8 cellular contexts compared by ENCODE assay signal in the genomic region with DNA sequence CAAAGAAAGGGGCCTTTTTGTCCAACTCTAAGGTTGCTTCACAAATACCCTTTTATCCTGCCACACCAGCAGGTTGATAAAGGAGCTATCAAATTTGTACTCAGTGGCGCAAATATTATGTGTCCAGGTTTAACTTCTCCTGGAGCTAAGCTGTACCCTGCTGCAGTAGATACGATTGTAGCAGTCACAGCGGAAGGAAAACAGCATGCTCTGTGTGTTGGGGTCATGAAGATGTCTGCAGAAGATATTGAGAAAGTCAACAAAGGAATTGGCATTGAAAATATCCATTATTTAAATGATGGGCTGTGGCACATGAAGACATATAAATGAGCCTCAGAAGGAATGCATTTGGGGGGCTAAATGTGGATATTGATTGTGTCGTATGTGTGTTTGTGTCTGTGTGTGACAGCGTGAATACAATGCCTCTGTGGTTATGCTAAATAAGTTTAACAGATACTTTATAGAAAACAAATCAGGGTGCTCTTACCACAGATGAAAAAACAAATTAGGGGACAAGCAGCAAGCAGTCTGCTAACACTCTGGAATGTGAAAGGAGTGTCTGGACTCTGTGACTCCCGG. TPM values are rescaled to one million over a fixed set of nuclear protein-coding genes. Genes with fewer than 3 reads are reported as not detected.
DNase-seq lines count a peak whose midpoint lies in the region; ATAC-seq, FAIRE-seq and TF ChIP-seq lines count a peak whose summit lies in the region.

No MANE protein-coding gene starts in this region.

- H3K27me3 ChIP-seq in Karpas-422 (ENCODE audit: low read length): no peaks in the 10 kb centered on the region

- H3K9ac ChIP-seq in Karpas-422 (ENCODE audit: low read length): peak overlapping the region; percentile 84

- H3K36me3 ChIP-seq in Karpas-422 (ENCODE audit: insufficient read depth, low read length): peaks cover 43% of the 10 kb centered on the region

- ATAC-seq in naive B cell (ENCODE audit: low read depth in 2 of 2): no peak

- H3K4me3 ChIP-seq in AG09309 (ENCODE audit: control insufficient read depth, low read depth, low read length) (peak overlapping the region; percentile 34), Karpas-422 (ENCODE audit: low read length) (peak overlapping the region; percentile 85)

- H2AFZ ChIP-seq in Karpas-422 (ENCODE audit: low read length): no peak overlapping the region

- no peaks in the 10 kb centered on the region for H3K27me3 Mint-ChIP-seq in dendritic cell treated with granulocyte-macrophage colony-stimulating factor and Interleukin-4, amounts not matched to agents 40 ng/mL and 50 ng/mL, for 4 days
- H3K27me3 Mint-ChIP-seq in naive B cell: no peaks in the 10 kb centered on the region

- TF ChIP-seq CTCF in AG09309 (IDR thresholded peaks at IDR 0.05; ENCODE audit: control insufficient read depth, insufficient read depth, low read depth, low read length, missing control alignments): no peak

- peak overlapping the region; percentile 79 for H3K4me3 Mint-ChIP-seq in dendritic cell treated with granulocyte-macrophage colony-stimulating factor and Interleukin-4, amounts not matched to agents 40 ng/mL and 50 ng/mL, for 4 days
- peak overlapping the region; percentile 87 to 98 (median 96) for H3K4me3 Mint-ChIP-seq in naive B cell

- H3K4me1 ChIP-seq in Karpas-422 (ENCODE audit: low read length): peaks cover 11% of the 10 kb centered on the region

- no peaks in the 10 kb centered on the region for H4K20me1 ChIP-seq in Karpas-422 (ENCODE audit: insufficient read depth, low read depth, low read length)

- H3K9me3 ChIP-seq in Karpas-422 (ENCODE audit: low read length): no peaks in the 10 kb centered on the region

- H3K36me3 Mint-ChIP-seq in dendritic cell treated with granulocyte-macrophage colony-stimulating factor and Interleukin-4, amounts not matched to agents 40 ng/mL and 50 ng/mL, for 4 days (ENCODE audit: low read depth): peaks cover 99% of the 10 kb centered on the region
- H3K36me3 Mint-ChIP-seq in naive B cell: peaks cover 6 to 26% of the 10 kb centered on the region in 2 donors

- in situ Hi-C loops in G401 (cut with HindIII; ENCODE audit: low sequenced_read_pairs): no loop called here

- H3K9me3 Mint-ChIP-seq in dendritic cell treated with granulocyte-macrophage colony-stimulating factor and Interleukin-4, amounts not matched to agents 40 ng/mL and 50 ng/mL, for 4 days: no peaks in the 10 kb centered on the region
- H3K9me3 Mint-ChIP-seq in naive B cell: no peaks in the 10 kb centered on the region

- intact Hi-C loops in dendritic cell treated with granulocyte-macrophage colony-stimulating factor and Interleukin-4, amounts not matched to agents 40 ng/mL and 50 ng/mL, for 4 days (cut with micrococcal nuclease): loop anchor here (1.0 kb wide), 1 partner anchor 24 kb away; no protein-coding TSS in a partner anchor

- H3K4me2 ChIP-seq in Karpas-422 (ENCODE audit: low read depth, low read length, poor library complexity, severe bottlenecking): peak overlapping the region; percentile 76

- H3K4me1 Mint-ChIP-seq in dendritic cell treated with granulocyte-macrophage colony-stimulating factor and Interleukin-4, amounts not matched to agents 40 ng/mL and 50 ng/mL, for 4 days (ENCODE audit: low read depth): peaks cover 13% of the 10 kb centered on the region
- peaks cover 16 to 28% (median 17%) of the 10 kb centered on the region in 3 donors for H3K4me1 Mint-ChIP-seq in naive B cell

- peak overlapping the region; percentile 78 for H3K27ac ChIP-seq in Karpas-422 (ENCODE audit: low read length)

- peaks cover 25% of the 10 kb centered on the region for H3K79me2 ChIP-seq in Karpas-422 (ENCODE audit: low read length)

- no peaks in the 10 kb centered on the region for H3K9me2 ChIP-seq in Karpas-422 (replicated peaks; ENCODE audit: insufficient read depth, low read length)

- H3K27ac Mint-ChIP-seq in dendritic cell treated with granulocyte-macrophage colony-stimulating factor and Interleukin-4, amounts not matched to agents 40 ng/mL and 50 ng/mL, for 4 days: peak overlapping the region; percentile 95
- H3K27ac Mint-ChIP-seq in naive B cell: peak overlapping the region; percentile 87 to 99 (median 98)

- FAIRE-seq in frontal cortex (lab: Jason Lieb, UNC): no peak

- DNase-seq in AG09309 (ENCODE audit: low read depth) (no peak), Karpas-422 (no peak), naive B cell (no peak), frontal cortex (ENCODE audit: low spot score in 2 of 2) (no peak), SHP77 (lab: John Stamatoyannopoulos, UW) (no peak), G401 (ENCODE audit: low spot score) (no peak), RKO (ENCODE audit: low spot score) (no peak)

RNA-seq across cellular contexts. Expression of a gene that starts 33.6 kb away (rescaled TPM):
- 54.4 and 69.6 TPM in 2 replicates for total RNA-seq in Karpas-422 (2014; rRNA removed; shearing (Covaris generic); ENCODE audit: low replicate concordance)
- polyA plus RNA-seq in naive B cell (ENCODE audit: low read depth in 6 of 6): 100 to 1,000 TPM in 2 of 6 donors, 10 to 100 TPM in 4; 71.9 to 118 (median 88.0) TPM
- 26.1 TPM for total RNA-seq in frontal cortex
- 124 and 138 TPM in 2 replicates for total RNA-seq in G401 (2014; rRNA removed; shearing (Covaris generic))

RNA-seq across cellular contexts. Expression of a gene that starts 57.3 kb away (rescaled TPM):
- 5.0 TPM in 1 of 2 replicates, not detected in the other for total RNA-seq in Karpas-422 (2014; rRNA removed; shearing (Covaris generic); ENCODE audit: low replicate concordance)
- 1 to 10 TPM in 2 of 6 donors, under 1 TPM in 2, not detected in 2; 0.86 to 2.0 (median 1.1) TPM for polyA plus RNA-seq in naive B cell (ENCODE audit: low read depth in 6 of 6)
- total RNA-seq in frontal cortex: 46.1 TPM
- 1,330 and 1,439 TPM in 2 replicates for total RNA-seq in G401 (2014; rRNA removed; shearing (Covaris generic))

Comparison
In these comparisons a context has a peak if more than half of its experiments do, and no peak if none do; other contexts are left out.
1. RNA of a gene that starts 57.3 kb away (total RNA-seq): 1,330 to 1,439 TPM in G401; 46.1 TPM in frontal cortex (single experiment) and 5.0 TPM in Karpas-422; every median in the first group is over 10 times any median in the second.